ENCODE assay signal across 20 cellular contexts in the genomic region with DNA sequence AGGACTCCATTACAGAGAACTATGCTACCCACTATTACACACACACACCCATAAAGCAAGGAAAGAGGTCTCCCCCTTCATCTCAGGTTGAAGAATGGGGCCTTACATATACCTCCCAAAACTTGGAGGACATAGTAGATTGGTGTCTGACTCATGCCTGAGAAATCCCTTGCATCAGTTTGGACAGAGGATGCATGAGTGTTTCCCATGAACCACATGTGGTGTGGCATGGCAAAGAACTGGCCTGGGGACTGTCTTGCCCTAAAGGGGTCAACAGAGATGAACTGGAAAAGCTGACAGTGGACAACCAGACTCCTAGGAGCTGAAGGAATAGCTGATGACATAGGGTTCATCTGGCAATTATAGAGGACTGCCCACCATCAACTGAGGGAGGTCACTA. TPM values are rescaled to one million over a fixed set of nuclear protein-coding genes. Genes with fewer than 3 reads are reported as not detected.
"Had no signal": no experiment of that assay in that cellular context is flagged by ENCODE, and none has a peak within 500 bp of the region (broad histone marks: within the 10 kb centered on the region; RNA-seq: fewer than 3 reads in every experiment).

No MANE protein-coding gene starts in this region.

- H3K27ac ChIP-seq: coronary artery, left lung, neural progenitor cell, sigmoid colon had no signal

- H3K36me3 Mint-ChIP-seq: brain, neural progenitor cell, type B pancreatic cell had no signal

- ATAC-seq: left lung; stimulated activated naive CD8-positive, alpha-beta T cell treated with anti-CD3 and anti-CD28 coated beads, Interleukin-15, amount 100 ng/mL, for 72 hours had no signal

- H3K27ac Mint-ChIP-seq: activated CD4-positive, alpha-beta T cell treated with anti-CD3 and anti-CD28 coated beads, Interleukin-2, amount 10 ng/mL, durations not matched to agents 24 days and 14 days; activated naive CD8-positive, alpha-beta T cell treated with anti-CD3 and anti-CD28 coated beads, Interleukin-2, amount 10 ng/mL, durations not matched to agents 7 days and 5 days; activated T-helper 1 cell treated with anti-CD3 and anti-CD28 coated beads, Interleukin-12 subunit alpha, Interleukin-12 subunit beta, Interleukin-2, Interleukin-4 antibody, amounts not matched to agents 30 ng/mL and 10 ng/mL and 1 ng/mL, durations not matched to agents 14 hours and 24 hours and 36 hours; brain; stimulated activated naive CD8-positive, alpha-beta T cell treated with anti-CD3 and anti-CD28 coated beads, Interleukin-15, amount 100 ng/mL, for 72 hours; type B pancreatic cell had no signal

- H3K4me3 Mint-ChIP-seq: activated CD4-positive, alpha-beta T cell treated with anti-CD3 and anti-CD28 coated beads, Interleukin-2, amount 10 ng/mL, durations not matched to agents 24 days and 14 days; activated naive CD8-positive, alpha-beta T cell treated with anti-CD3 and anti-CD28 coated beads, Interleukin-2, amount 10 ng/mL, durations not matched to agents 7 days and 5 days; activated T-helper 1 cell treated with anti-CD3 and anti-CD28 coated beads, Interleukin-12 subunit alpha, Interleukin-12 subunit beta, Interleukin-2, Interleukin-4 antibody, amounts not matched to agents 30 ng/mL and 10 ng/mL and 1 ng/mL, durations not matched to agents 14 hours and 24 hours and 36 hours; brain; central memory CD8-positive, alpha-beta T cell; naive B cell; neural progenitor cell; stimulated activated naive CD8-positive, alpha-beta T cell treated with anti-CD3 and anti-CD28 coated beads, Interleukin-15, amount 100 ng/mL, for 72 hours; type B pancreatic cell had no signal

- H3K27me3 ChIP-seq: left lung, neural progenitor cell, sigmoid colon had no signal

- H3K9me3 Mint-ChIP-seq: neural progenitor cell, type B pancreatic cell had no signal

- H3K27me3 Mint-ChIP-seq: brain; central memory CD8-positive, alpha-beta T cell; type B pancreatic cell had no signal

- H3K4me1 Mint-ChIP-seq: brain, neural progenitor cell had no signal

- H3K4me1 ChIP-seq: left lung, neural progenitor cell, sigmoid colon had no signal

- DNase-seq: activated CD4-positive, alpha-beta T cell treated with anti-CD3 and anti-CD28 coated beads, Interleukin-2, amount 10 ng/mL, durations not matched to agents 24 days and 14 days; activated CD4-positive, CD25-positive, alpha-beta regulatory T cell; activated naive CD4-positive, alpha-beta T cell; activated naive CD8-positive, alpha-beta T cell treated with anti-CD3 and anti-CD28 coated beads, Interleukin-2, amount 10 ng/mL, durations not matched to agents 7 days and 5 days; kidney; left lung; mammary epithelial cell; naive B cell; sigmoid colon; stimulated activated CD4-positive, alpha-beta T cell treated with anti-CD3 and anti-CD28 coated beads, Interleukin-1b, Interleukin-23, amount 100 ng/mL, for 48 hours; stimulated activated naive CD8-positive, alpha-beta T cell treated with anti-CD3 and anti-CD28 coated beads, Interleukin-15, amount 100 ng/mL, for 72 hours had no signal

RNA-seq across cellular contexts. Expression of a gene that starts 54.0 kb away (rescaled TPM):
- total RNA-seq: activated CD4-positive, alpha-beta T cell treated with anti-CD3 and anti-CD28 coated beads, Interleukin-2, amount 10 ng/mL, durations not matched to agents 24 days and 14 days; activated naive CD8-positive, alpha-beta T cell treated with anti-CD3 and anti-CD28 coated beads, Interleukin-2, amount 10 ng/mL, durations not matched to agents 7 days and 5 days; activated T-helper 1 cell treated with anti-CD3 and anti-CD28 coated beads, Interleukin-12 subunit alpha, Interleukin-12 subunit beta, Interleukin-2, Interleukin-4 antibody, amounts not matched to agents 30 ng/mL and 10 ng/mL and 1 ng/mL, durations not matched to agents 14 hours and 24 hours and 36 hours; mononuclear cell; osteocyte; pulmonary artery endothelial cell had no signal
- polyA plus RNA-seq: mammary epithelial cell had no signal
